19 cellular contexts compared by ENCODE assay signal in genomic region chr6:38650207-38650752, GRCh38.
"Had no signal": no experiment of that assay in that cellular context is flagged by ENCODE, and none has a peak within 500 bp of the region (broad histone marks: within the 10 kb centered on the region; RNA-seq: fewer than 3 reads in every experiment).

No MANE protein-coding gene starts in this region.

- H3K27ac ChIP-seq: coronary artery, dorsolateral prefrontal cortex, esophagus muscularis mucosa, foreskin keratinocyte, gastroesophageal sphincter, heart left ventricle, left lung, lower lobe of right lung had no signal

- H3K4me1 Mint-ChIP-seq: mesothelial cell of epicardium had no signal

- H3K27ac Mint-ChIP-seq: mesothelial cell of epicardium; naive thymus-derived CD8-positive, alpha-beta T cell had no signal

- H3K36me3 ChIP-seq: esophagus muscularis mucosa had no signal

- H3K9me3 ChIP-seq: esophagus muscularis mucosa, gastroesophageal sphincter, heart left ventricle, left lung, lower lobe of right lung, mucosa of descending colon had no signal

- H3K4me3 Mint-ChIP-seq: mesothelial cell of epicardium; naive B cell; naive thymus-derived CD8-positive, alpha-beta T cell had no signal

- H3K4me3 ChIP-seq: coronary artery, dorsolateral prefrontal cortex, esophagus muscularis mucosa, gastroesophageal sphincter, heart left ventricle, left lung, lower lobe of right lung, mucosa of descending colon had no signal

- H3K9me3 Mint-ChIP-seq: naive B cell had no signal

- H3K27me3 ChIP-seq: dorsolateral prefrontal cortex, esophagus muscularis mucosa, foreskin keratinocyte, gastroesophageal sphincter, heart left ventricle, left lung had no signal

- H3K4me1 ChIP-seq: foreskin keratinocyte, gastroesophageal sphincter, left lung, lower lobe of right lung had no signal

- H3K27me3 Mint-ChIP-seq: naive B cell; naive thymus-derived CD8-positive, alpha-beta T cell had no signal

- DNase-seq: dermis blood vessel endothelial cell; dorsolateral prefrontal cortex; effector CD4-positive, alpha-beta T cell; effector memory CD4-positive, alpha-beta T cell; foreskin keratinocyte; heart left ventricle; hippocampal formation; left cardiac atrium; left lung; left ventricle myocardium superior; lower lobe of right lung; mesenchymal stem cell; mucosa of descending colon; naive B cell; naive thymus-derived CD8-positive, alpha-beta T cell had no signal

- ATAC-seq: gastroesophageal sphincter; left cardiac atrium; left lung; lower lobe of right lung; mucosa of descending colon; naive thymus-derived CD8-positive, alpha-beta T cell had no signal
